ENCODE assay signal across 8 cellular contexts in the genomic region with DNA sequence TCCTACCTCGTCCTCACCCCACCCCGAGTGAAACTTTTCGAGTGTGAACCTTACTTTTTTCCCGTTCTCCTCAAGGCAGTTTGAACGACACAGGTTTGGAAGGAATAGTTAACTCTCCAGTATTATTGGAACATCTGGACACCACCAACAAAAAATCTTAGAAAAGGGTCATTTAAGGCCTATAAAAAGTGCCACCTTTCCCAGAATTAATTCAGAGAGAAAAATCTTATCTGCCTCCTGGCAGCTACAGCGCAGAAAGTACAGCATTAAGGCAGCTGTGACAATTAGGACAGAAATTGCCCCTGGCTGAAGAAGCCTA. TPM values are rescaled to one million over a fixed set of nuclear protein-coding genes. Genes with fewer than 3 reads are reported as not detected.
DNase-seq lines count a peak whose midpoint lies in the region; ATAC-seq and TF ChIP-seq lines count a peak whose summit lies in the region.

No MANE protein-coding gene starts in this region.

- H3K27ac Mint-ChIP-seq in CD8-positive, alpha-beta T cell, result peak overlapping the region; percentile 96
- peak overlapping the region; percentile 92 to 95 for H3K27ac Mint-ChIP-seq in effector memory CD8-positive, alpha-beta T cell
- no peak overlapping the region for H3K27ac Mint-ChIP-seq in neural progenitor cell

- peak overlapping the region; percentile 90 for H3K27ac ChIP-seq in CD8-positive, alpha-beta T cell (ENCODE audit: low read depth, low read length)
- no peak overlapping the region for H3K27ac ChIP-seq in neural progenitor cell

- no peak overlapping the region for H2AFZ ChIP-seq in neural progenitor cell (replicated peaks)

- peak overlapping the region; percentile 86 for H3K4me3 ChIP-seq in CD8-positive, alpha-beta T cell (ENCODE audit: low read depth, low read length)
- H3K4me3 ChIP-seq in neural progenitor cell, result peak overlapping the region; percentile 85

- DNase-seq in CD8-positive, alpha-beta T cell, result no peak
- DNase-seq in NCI-H748 (lab: John Stamatoyannopoulos, UW; ENCODE audit: unreplicated experiment) (peak; percentile 22), neural progenitor cell (ENCODE audit: low spot score) (no peak), NOMO-1 (lab: John Stamatoyannopoulos, UW; ENCODE audit: unreplicated experiment in 2 of 2) (no peak), posterior cingulate gyrus (no peak)
- DNase-seq in effector memory CD8-positive, alpha-beta T cell, result no peak

- peaks cover 3% of the 10 kb centered on the region for H3F3A ChIP-seq in neural progenitor cell (ENCODE audit: low read depth)

- peaks cover 48% of the 10 kb centered on the region for H3K79me2 ChIP-seq in neural progenitor cell (ENCODE audit: low read depth)

- intact Hi-C loops in CD8-positive, alpha-beta T cell (cut with DNase I, micrococcal nuclease), result loop anchor here (2.0 to 10.0 kb wide), 8 partner anchors 42 to 1882 kb away; a partner anchor contains a TSS
- intact Hi-C loops in posterior cingulate gyrus (cut with DNase I), result loop anchor here (5.0 kb wide), 1 partner anchor 303 kb away; a partner anchor contains a TSS

- H3K27me3 ChIP-seq in CD8-positive, alpha-beta T cell (ENCODE audit: insufficient read depth, low read length), result no peaks in the 10 kb centered on the region
- H3K27me3 ChIP-seq in neural progenitor cell, result peaks cover 38% of the 10 kb centered on the region

- H3K9ac ChIP-seq in neural progenitor cell, result peak overlapping the region; percentile 70

- CTCF ChIA-PET in CD8-positive, alpha-beta T cell (lab: Charles Lee), result interaction anchor here (0.9 to 1.7 kb wide), 2 partner anchors 25 to 49 kb away, joined by 3 read pairs; no protein-coding TSS in a partner anchor

- H3K36me3 ChIP-seq in CD8-positive, alpha-beta T cell (ENCODE audit: insufficient read depth, low read length), result no peaks in the 10 kb centered on the region
- H3K36me3 ChIP-seq in neural progenitor cell, result no peaks in the 10 kb centered on the region

- H3K4me2 ChIP-seq in neural progenitor cell, result peak overlapping the region; percentile 85

- peaks cover 22% of the 10 kb centered on the region for H3K36me3 Mint-ChIP-seq in CD8-positive, alpha-beta T cell
- H3K36me3 Mint-ChIP-seq in effector memory CD8-positive, alpha-beta T cell (ENCODE audit: insufficient read depth), result peaks cover 27% of the 10 kb centered on the region
- no peaks in the 10 kb centered on the region for H3K36me3 Mint-ChIP-seq in neural progenitor cell

- no peak for TF ChIP-seq CTCF in CD8-positive, alpha-beta T cell (IDR thresholded peaks at IDR 0.05)
- TF ChIP-seq CTCF in neural progenitor cell (IDR thresholded peaks at IDR 0.05), result no peak

- no peaks in the 10 kb centered on the region for H3K9me3 ChIP-seq in CD8-positive, alpha-beta T cell (ENCODE audit: low read length)
- no peaks in the 10 kb centered on the region for H3K9me3 ChIP-seq in neural progenitor cell (ENCODE audit: low read depth)

- H3K4me3 Mint-ChIP-seq in CD8-positive, alpha-beta T cell, result peak overlapping the region; percentile 94
- H3K4me3 Mint-ChIP-seq in effector memory CD8-positive, alpha-beta T cell, result peak overlapping the region; percentile 88 to 91
- H3K4me3 Mint-ChIP-seq in neural progenitor cell, result peak overlapping the region; percentile 95

- no peaks in the 10 kb centered on the region for H3K27me3 Mint-ChIP-seq in CD8-positive, alpha-beta T cell (ENCODE audit: low read depth)
- no peaks in the 10 kb centered on the region for H3K27me3 Mint-ChIP-seq in effector memory CD8-positive, alpha-beta T cell
- H3K27me3 Mint-ChIP-seq in neural progenitor cell (ENCODE audit: insufficient read depth, low read depth), result no peaks in the 10 kb centered on the region

- no peaks in the 10 kb centered on the region for H3K9me3 Mint-ChIP-seq in CD8-positive, alpha-beta T cell
- no peaks in the 10 kb centered on the region for H3K9me3 Mint-ChIP-seq in effector memory CD8-positive, alpha-beta T cell
- no peaks in the 10 kb centered on the region for H3K9me3 Mint-ChIP-seq in neural progenitor cell

- H4K20me1 ChIP-seq in neural progenitor cell (ENCODE audit: low read depth), result peaks cover 30% of the 10 kb centered on the region

- H3K4me1 Mint-ChIP-seq in CD8-positive, alpha-beta T cell (ENCODE audit: low read depth), result peaks cover 42% of the 10 kb centered on the region
- H3K4me1 Mint-ChIP-seq in effector memory CD8-positive, alpha-beta T cell (ENCODE audit: low read depth in 2 of 2), result peaks cover 19 to 38% of the 10 kb centered on the region in 2 donors
- H3K4me1 Mint-ChIP-seq in neural progenitor cell, result peaks cover 21% of the 10 kb centered on the region

- POLR2A ChIA-PET in CD8-positive, alpha-beta T cell (lab: Charles Lee), result interaction anchor here (0.6 to 2.7 kb wide), 10 partner anchors 10 to 1882 kb away, joined by 3 to 9 read pairs (median 4); a partner anchor contains a TSS

- H3K4me1 ChIP-seq in CD8-positive, alpha-beta T cell (ENCODE audit: insufficient read depth, low read length), result peaks cover 27% of the 10 kb centered on the region
- H3K4me1 ChIP-seq in neural progenitor cell, result peaks cover 13% of the 10 kb centered on the region

- ATAC-seq in CD8-positive, alpha-beta T cell, result no peak
- no peak for ATAC-seq in effector memory CD8-positive, alpha-beta T cell (replicated peaks)
- ATAC-seq in HG03097 (IDR thresholded peaks at IDR 0.05; ENCODE audit: low FRiP score, unreplicated experiment) (no peak), HG03439 (IDR thresholded peaks at IDR 0.05; ENCODE audit: unreplicated experiment) (no peak)

RNA-seq across cellular contexts. Expression of a gene that starts 1.1 kb away (rescaled TPM):
- total RNA-seq in CD8-positive, alpha-beta T cell, result 100 to 1,000 TPM; 122 to 125 TPM
- 39.0 and 59.0 TPM in 2 replicates for total RNA-seq in neural progenitor cell (ENCODE audit: low replicate concordance)
